ENCODE assay signal across 8 cellular contexts in genomic region chr3:149575213-149575961, GRCh38.
A peak's percentile ranks its signal among the peaks of the same experiment; 100 is the strongest.
DNase-seq lines count a peak whose midpoint lies in the region; ATAC-seq and TF ChIP-seq lines count a peak whose summit lies in the region.

No MANE protein-coding gene starts in this region.

- H3K36me3 ChIP-seq in adipocyte (ENCODE audit: control insufficient read depth, insufficient read depth, low read length, severe bottlenecking), result peaks cover 10% of the 10 kb centered on the region

- H3K9me3 ChIP-seq in adipocyte (ENCODE audit: control insufficient read depth, low read length) (no peaks in the 10 kb centered on the region), right cardiac atrium (ENCODE audit: control insufficient read depth, low read length) (no peaks in the 10 kb centered on the region)

- intact Hi-C loops in right cardiac atrium (cut with DNase I), result loop anchor here in 2 of 4 donors (10.0 kb wide), 1 partner anchor 79 kb away; the partner anchor contains the start of gene WWTR1 (in 2 of the 2)

- peaks cover 92% of the 10 kb centered on the region for H3K4me1 ChIP-seq in adipocyte (ENCODE audit: control insufficient read depth, insufficient read depth, low read length)
- H3K4me1 ChIP-seq in right cardiac atrium (ENCODE audit: control insufficient read depth, insufficient read depth, low read length), result peaks cover 31% of the 10 kb centered on the region

- H3K4me3 ChIP-seq in HFF-Myc (replicated peaks; ENCODE audit: low read depth, low read length) (peak overlapping the region; percentile 18), adipocyte (ENCODE audit: low read length) (peak overlapping the region; percentile 61), right cardiac atrium (ENCODE audit: low read length) (no peak overlapping the region)

- TF ChIP-seq CTCF in HFF-Myc (IDR thresholded peaks at IDR 0.05; ENCODE audit: low read depth, low read length, missing control alignments), result no peak

- DNase-seq in HFF-Myc (ENCODE audit: extremely low read depth, low read depth), result peak; percentile 80
- peak; percentile 83 for DNase-seq in adipocyte (ENCODE audit: low read depth)
- peak; percentile 66 to 79 (median 72) for DNase-seq in right cardiac atrium
- peak in 12 of 49 donors; percentile 6 to 70 (median 21) for DNase-seq in substantia nigra (lab: John Stamatoyannopoulos, UW)
- no peak for DNase-seq in D341Med (ENCODE audit: low spot score)
- DNase-seq in activated effector memory CD4-positive, alpha-beta T cell treated with anti-CD3 and anti-CD28 coated beads, Interleukin-2, amount 50 U/mL, for 16 hours, result no peak

- H3K27me3 ChIP-seq in adipocyte (replicated peaks; ENCODE audit: control insufficient read depth, insufficient read depth, low read length) (no peaks in the 10 kb centered on the region), right cardiac atrium (ENCODE audit: control insufficient read depth, insufficient read depth) (no peaks in the 10 kb centered on the region)

- H3K27ac ChIP-seq in right cardiac atrium (ENCODE audit: low read length), result peak overlapping the region; percentile 87
- peak overlapping the region; percentile 13 for H3K27ac ChIP-seq in substantia nigra (ENCODE audit: low read depth, low read length, poor library complexity, severe bottlenecking)

- peak overlapping the region; percentile 57 for H3K9ac ChIP-seq in adipocyte (ENCODE audit: low read length)

- WGBS in right cardiac atrium, result 14% methylated on average over 7 of the region's 7 CpGs

- peak; percentile 64 to 69 for ATAC-seq in right cardiac atrium
- ATAC-seq in GM18519 (IDR thresholded peaks at IDR 0.05; ENCODE audit: low FRiP score, unreplicated experiment), result no peak
- no peak for ATAC-seq in HG02852 (IDR thresholded peaks at IDR 0.05; ENCODE audit: unreplicated experiment)

Comparison
In these comparisons a context has a peak if more than half of its experiments do, and no peak if none do; other contexts are left out.
1. DNase-seq: peak in HFF-Myc (single experiment), adipocyte (single experiment) and right cardiac atrium (3 of 3); none in D341Med (single experiment) and activated effector memory CD4-positive, alpha-beta T cell treated with anti-CD3 and anti-CD28 coated beads, Interleukin-2, amount 50 U/mL, for 16 hours (single experiment).
2. ATAC-seq: peak in right cardiac atrium (2 of 2); none in GM18519 (single experiment) and HG02852 (single experiment).